Comparison of ENCODE assay signal across 8 cellular contexts in the genomic region with DNA sequence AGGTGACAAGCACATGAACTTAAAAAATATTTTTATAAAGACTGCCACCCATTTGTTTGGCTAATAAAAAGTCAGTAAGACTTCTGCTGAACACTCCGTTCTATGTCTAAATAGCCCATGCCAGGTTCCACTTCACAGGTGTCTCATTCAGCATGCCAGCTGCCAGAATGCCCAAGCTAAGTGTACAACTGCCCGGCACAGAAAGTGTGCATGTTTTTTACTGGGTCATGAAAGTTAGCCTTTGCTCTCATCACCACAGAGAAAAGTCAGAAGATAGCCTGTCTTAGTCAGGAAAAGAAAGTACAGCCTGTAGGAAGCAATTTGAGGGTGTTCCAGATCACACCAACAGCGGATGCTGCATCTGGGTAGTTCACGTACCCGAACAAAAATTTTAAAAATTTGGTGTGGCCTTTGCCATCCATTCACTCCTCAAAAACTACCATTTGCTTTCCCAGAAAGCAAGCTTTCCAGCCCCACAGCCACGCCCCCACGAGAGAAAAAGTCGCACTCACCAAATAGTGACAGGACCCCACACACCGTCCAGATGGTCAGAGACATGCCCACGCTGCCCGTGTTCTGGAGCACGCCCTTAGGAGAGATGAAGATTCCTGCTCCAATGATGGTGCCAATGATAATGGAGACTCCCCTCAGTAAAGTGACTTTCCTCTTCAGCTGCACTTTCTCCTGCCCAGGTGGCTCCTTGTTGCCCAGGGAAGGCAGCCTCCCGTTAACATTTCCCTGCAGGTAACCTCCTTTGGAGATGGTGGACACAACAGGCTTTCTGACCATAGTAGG. TPM values are rescaled to one million over a fixed set of nuclear protein-coding genes. Genes with fewer than 3 reads are reported as not detected.
DNase-seq lines count a peak whose midpoint lies in the region; ATAC-seq and TF ChIP-seq lines count a peak whose summit lies in the region.

No MANE protein-coding gene starts in this region.

- intact Hi-C loops in natural killer cell (cut with micrococcal nuclease) = no loop called here
- intact Hi-C loops in activated CD4-positive, alpha-beta memory T cell treated with anti-CD3 and anti-CD28 coated beads for 36 hours (cut with micrococcal nuclease) = loop anchor here (5.0 kb wide), 2 partner anchors 776 to 1211 kb away; a partner anchor contains a TSS

- no peak for DNase-seq in natural killer cell treated with Interleukin-12 subunit alpha and Interleukin-12 subunit beta and Interleukin-15 and Interleukin-18, amount 100 ng/mL, for 72 hours (ENCODE audit: low spot score)
- DNase-seq in natural killer cell = no peak
- DNase-seq in activated CD4-positive, alpha-beta memory T cell treated with anti-CD3 and anti-CD28 coated beads for 36 hours = peak; percentile 8
- peak; percentile 36 for DNase-seq in glomerular visceral epithelial cell (ENCODE audit: extremely low spot score)
- DNase-seq in stimulated activated effector memory CD8-positive, alpha-beta T cell treated with anti-CD3 and anti-CD28 coated beads, Interleukin-12 subunit alpha, Interleukin-12 subunit beta, amount 100 ng/mL, for 72 hours (ENCODE audit: low spot score in 2 of 2) = no peak
- no peak for DNase-seq in HuH-7 (ENCODE audit: low spot score)

- no peak for ATAC-seq in natural killer cell treated with Interleukin-12 subunit alpha and Interleukin-12 subunit beta and Interleukin-15 and Interleukin-18, amount 100 ng/mL, for 72 hours
- ATAC-seq in natural killer cell (no peak), HG03521 (IDR thresholded peaks at IDR 0.05; ENCODE audit: unreplicated experiment) (peak; percentile 0), GM21367 (IDR thresholded peaks at IDR 0.05; ENCODE audit: unreplicated experiment) (no peak)
- ATAC-seq in stimulated activated effector memory CD8-positive, alpha-beta T cell treated with anti-CD3 and anti-CD28 coated beads, Interleukin-12 subunit alpha, Interleukin-12 subunit beta, amount 100 ng/mL, for 72 hours = peak; percentile 5

- peaks cover 2% of the 10 kb centered on the region for H3K9me3 Mint-ChIP-seq in natural killer cell treated with Interleukin-12 subunit alpha and Interleukin-12 subunit beta and Interleukin-15 and Interleukin-18, amount 100 ng/mL, for 72 hours
- peaks cover 0 to 1% of the 10 kb centered on the region in 2 donors for H3K9me3 Mint-ChIP-seq in natural killer cell
- H3K9me3 Mint-ChIP-seq in activated CD4-positive, alpha-beta memory T cell treated with anti-CD3 and anti-CD28 coated beads for 36 hours = no peaks in the 10 kb centered on the region
- H3K9me3 Mint-ChIP-seq in stimulated activated effector memory CD8-positive, alpha-beta T cell treated with anti-CD3 and anti-CD28 coated beads, Interleukin-12 subunit alpha, Interleukin-12 subunit beta, amount 100 ng/mL, for 72 hours = no peaks in the 10 kb centered on the region

- H3K4me1 Mint-ChIP-seq in natural killer cell treated with Interleukin-12 subunit alpha and Interleukin-12 subunit beta and Interleukin-15 and Interleukin-18, amount 100 ng/mL, for 72 hours (ENCODE audit: low read depth in 2 of 2) = peaks cover 8 to 14% of the 10 kb centered on the region in 2 donors
- H3K4me1 Mint-ChIP-seq in natural killer cell = peaks cover 10 to 12% of the 10 kb centered on the region in 2 donors
- peaks cover 13% of the 10 kb centered on the region for H3K4me1 Mint-ChIP-seq in activated CD4-positive, alpha-beta memory T cell treated with anti-CD3 and anti-CD28 coated beads for 36 hours (ENCODE audit: low read depth)
- peaks cover 5% of the 10 kb centered on the region for H3K4me1 Mint-ChIP-seq in stimulated activated effector memory CD8-positive, alpha-beta T cell treated with anti-CD3 and anti-CD28 coated beads, Interleukin-12 subunit alpha, Interleukin-12 subunit beta, amount 100 ng/mL, for 72 hours

- no peak for TF ChIP-seq CTCF in natural killer cell (IDR thresholded peaks at IDR 0.05)

- H3K27ac Mint-ChIP-seq in natural killer cell treated with Interleukin-12 subunit alpha and Interleukin-12 subunit beta and Interleukin-15 and Interleukin-18, amount 100 ng/mL, for 72 hours = peak overlapping the region; percentile 86 to 88
- H3K27ac Mint-ChIP-seq in natural killer cell = no peak overlapping the region
- H3K27ac Mint-ChIP-seq in activated CD4-positive, alpha-beta memory T cell treated with anti-CD3 and anti-CD28 coated beads for 36 hours = peak overlapping the region; percentile 70
- peak overlapping the region; percentile 85 for H3K27ac Mint-ChIP-seq in stimulated activated effector memory CD8-positive, alpha-beta T cell treated with anti-CD3 and anti-CD28 coated beads, Interleukin-12 subunit alpha, Interleukin-12 subunit beta, amount 100 ng/mL, for 72 hours

- peaks cover 6% of the 10 kb centered on the region for H3K36me3 Mint-ChIP-seq in natural killer cell treated with Interleukin-12 subunit alpha and Interleukin-12 subunit beta and Interleukin-15 and Interleukin-18, amount 100 ng/mL, for 72 hours
- H3K36me3 Mint-ChIP-seq in natural killer cell = no peaks in the 10 kb centered on the region
- H3K36me3 Mint-ChIP-seq in activated CD4-positive, alpha-beta memory T cell treated with anti-CD3 and anti-CD28 coated beads for 36 hours = peaks cover 6% of the 10 kb centered on the region
- H3K36me3 Mint-ChIP-seq in stimulated activated effector memory CD8-positive, alpha-beta T cell treated with anti-CD3 and anti-CD28 coated beads, Interleukin-12 subunit alpha, Interleukin-12 subunit beta, amount 100 ng/mL, for 72 hours = no peaks in the 10 kb centered on the region

- POLR2A ChIA-PET in activated CD4-positive, alpha-beta memory T cell treated with anti-CD3 and anti-CD28 coated beads for 36 hours (lab: Charles Lee) = interaction anchor here (0.6 kb wide), 1 partner anchor 1191 kb away, joined by 4 read pairs; no protein-coding TSS in a partner anchor

- H3K4me3 Mint-ChIP-seq in natural killer cell treated with Interleukin-12 subunit alpha and Interleukin-12 subunit beta and Interleukin-15 and Interleukin-18, amount 100 ng/mL, for 72 hours = peak overlapping the region; percentile 93
- no peak overlapping the region for H3K4me3 Mint-ChIP-seq in natural killer cell
- peak overlapping the region; percentile 84 for H3K4me3 Mint-ChIP-seq in activated CD4-positive, alpha-beta memory T cell treated with anti-CD3 and anti-CD28 coated beads for 36 hours
- peak overlapping the region; percentile 61 for H3K4me3 Mint-ChIP-seq in stimulated activated effector memory CD8-positive, alpha-beta T cell treated with anti-CD3 and anti-CD28 coated beads, Interleukin-12 subunit alpha, Interleukin-12 subunit beta, amount 100 ng/mL, for 72 hours

- no peaks in the 10 kb centered on the region for H3K27me3 Mint-ChIP-seq in natural killer cell treated with Interleukin-12 subunit alpha and Interleukin-12 subunit beta and Interleukin-15 and Interleukin-18, amount 100 ng/mL, for 72 hours
- H3K27me3 Mint-ChIP-seq in natural killer cell (ENCODE audit: low read depth in 2 of 2) = no peaks in the 10 kb centered on the region
- H3K27me3 Mint-ChIP-seq in activated CD4-positive, alpha-beta memory T cell treated with anti-CD3 and anti-CD28 coated beads for 36 hours = no peaks in the 10 kb centered on the region

- CTCF ChIA-PET in activated CD4-positive, alpha-beta memory T cell treated with anti-CD3 and anti-CD28 coated beads for 36 hours (lab: Charles Lee) = interaction anchor here (0.9 kb wide), 1 partner anchor 439 kb away, joined by 3 read pairs; no protein-coding TSS in a partner anchor

RNA-seq across cellular contexts. Expression of a gene that starts 0.7 kb away (rescaled TPM):
- total RNA-seq in natural killer cell treated with Interleukin-12 subunit alpha and Interleukin-12 subunit beta and Interleukin-15 and Interleukin-18, amount 100 ng/mL, for 72 hours = 1 to 10 TPM; 7.6 to 9.1 TPM
- 1 to 10 TPM in 1 of 3 donors, under 1 TPM in 1, not detected in 1; 0.07 to 1.4 TPM for total RNA-seq in natural killer cell
- total RNA-seq in activated CD4-positive, alpha-beta memory T cell treated with anti-CD3 and anti-CD28 coated beads for 36 hours = 1 to 10 TPM; 3.2 to 3.4 TPM

Comparison
In these comparisons a context has a peak if more than half of its experiments do, and no peak if none do; other contexts are left out.
1. H3K27ac Mint-ChIP-seq: peak in natural killer cell treated with Interleukin-12 subunit alpha and Interleukin-12 subunit beta and Interleukin-15 and Interleukin-18, amount 100 ng/mL, for 72 hours (2 of 2), activated CD4-positive, alpha-beta memory T cell treated with anti-CD3 and anti-CD28 coated beads for 36 hours (single experiment) and stimulated activated effector memory CD8-positive, alpha-beta T cell treated with anti-CD3 and anti-CD28 coated beads, Interleukin-12 subunit alpha, Interleukin-12 subunit beta, amount 100 ng/mL, for 72 hours (single experiment); none in natural killer cell (0 of 2).
2. ATAC-seq: peak in HG03521 (single experiment) and stimulated activated effector memory CD8-positive, alpha-beta T cell treated with anti-CD3 and anti-CD28 coated beads, Interleukin-12 subunit alpha, Interleukin-12 subunit beta, amount 100 ng/mL, for 72 hours (single experiment); none in natural killer cell treated with Interleukin-12 subunit alpha and Interleukin-12 subunit beta and Interleukin-15 and Interleukin-18, amount 100 ng/mL, for 72 hours (0 of 2), natural killer cell (0 of 3) and GM21367 (single experiment).
3. DNase-seq: peak in activated CD4-positive, alpha-beta memory T cell treated with anti-CD3 and anti-CD28 coated beads for 36 hours (single experiment) and glomerular visceral epithelial cell (single experiment); none in natural killer cell treated with Interleukin-12 subunit alpha and Interleukin-12 subunit beta and Interleukin-15 and Interleukin-18, amount 100 ng/mL, for 72 hours (single experiment), natural killer cell (single experiment), stimulated activated effector memory CD8-positive, alpha-beta T cell treated with anti-CD3 and anti-CD28 coated beads, Interleukin-12 subunit alpha, Interleukin-12 subunit beta, amount 100 ng/mL, for 72 hours (0 of 2) and HuH-7 (single experiment).